Comparison of ENCODE assay signal across 9 cellular contexts in the genomic region with DNA sequence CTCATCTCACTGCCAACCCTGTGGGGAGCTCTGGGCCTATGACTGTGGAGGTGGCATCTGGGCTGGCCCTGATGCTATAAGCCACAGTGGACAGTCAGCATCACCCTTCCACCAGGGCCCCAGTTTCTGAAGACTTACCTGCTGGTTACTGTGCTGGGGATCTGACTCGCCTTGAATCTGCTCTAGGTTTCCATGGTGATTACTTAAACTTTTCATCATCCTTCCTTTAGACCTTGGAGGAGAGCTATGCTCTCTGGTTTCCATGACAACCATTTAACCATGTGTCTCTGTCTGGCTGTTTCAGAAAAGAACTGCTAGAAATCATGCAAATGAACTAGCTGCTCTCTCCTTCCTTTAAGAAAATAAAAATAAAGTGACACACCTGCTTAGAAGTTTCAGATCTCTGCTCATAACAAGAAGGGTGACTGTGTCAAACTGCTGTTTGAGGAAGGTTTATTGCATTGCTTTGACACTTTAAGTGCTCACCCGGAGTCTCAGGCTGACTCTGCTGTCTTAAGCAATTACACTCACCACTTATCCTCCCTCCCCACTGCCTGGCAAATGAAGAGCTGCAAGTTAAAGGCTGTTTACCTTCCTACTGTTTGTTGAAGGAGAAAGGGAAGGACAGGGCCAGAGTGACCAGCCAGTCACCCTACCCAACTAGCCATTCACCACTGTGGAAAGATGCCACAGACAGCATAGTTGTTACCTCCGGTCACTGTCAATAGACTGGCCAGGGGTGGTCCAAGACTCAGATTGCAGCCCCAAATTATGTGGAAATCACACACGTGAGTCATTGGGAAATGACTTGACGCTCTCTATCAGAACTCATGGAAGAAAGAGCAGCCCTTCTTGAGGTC.
A peak's percentile ranks its signal among the peaks of the same experiment; 100 is the strongest.
DNase-seq lines count a peak whose midpoint lies in the region; ATAC-seq, FAIRE-seq and TF ChIP-seq lines count a peak whose summit lies in the region.
"Had no signal": no experiment of that assay in that cellular context is flagged by ENCODE, and none has a peak within 500 bp of the region (broad histone marks: within the 10 kb centered on the region; RNA-seq: fewer than 3 reads in every experiment).

No MANE protein-coding gene starts in this region.

- CTCF ChIA-PET in MCF 10A (lab: Yijun Ruan, JAX): interaction anchor here (1.1 kb wide), 1 partner anchor 29 kb away, joined by 4 read pairs; no protein-coding TSS in a partner anchor

- ATAC-seq in GM19468 (IDR thresholded peaks at IDR 0.05; ENCODE audit: extremely low read depth, unreplicated experiment) (peak; percentile 97), HG03460 (IDR thresholded peaks at IDR 0.05; ENCODE audit: unreplicated experiment) (peak; percentile 94)

- H3K36me3 Mint-ChIP-seq in MCF 10A (ENCODE audit: insufficient read depth, unreplicated experiment): no peaks in the 10 kb centered on the region

- BruUV-seq in MCF 10A (replicated peaks; lab: Mats Ljungman, UMichigan): no TSS peak

- no peak overlapping the region for H3K27ac Mint-ChIP-seq in MCF 10A (ENCODE audit: low read depth, unreplicated experiment)

- no peaks in the 10 kb centered on the region for H3K4me1 Mint-ChIP-seq in MCF 10A (ENCODE audit: insufficient read depth, unreplicated experiment)

- TF ChIP-seq CTCF in MCF 10A (IDR thresholded peaks at IDR 0.05; ENCODE audit: unreplicated experiment): no peak

- DNase-seq in GM12892 (ENCODE audit: insufficient read length): peak; percentile 50
- DNase-seq in MCF 10A (ENCODE audit: unreplicated experiment): peak; percentile 34
- DNase-seq in stimulated activated CD4-positive, alpha-beta T cell treated with anti-CD3 and anti-CD28 coated beads, Interleukin-2, amount 100 ng/mL, for 48 hours: peak; percentile 16 to 32
- no peak for DNase-seq in AG08396 (ENCODE audit: low spot score)
- no peak for DNase-seq in T-helper 9 cell
- no peak for DNase-seq in HK-2 (ENCODE audit: unreplicated experiment)

- no peak overlapping the region for H3K4me3 Mint-ChIP-seq in MCF 10A (ENCODE audit: unreplicated experiment)

- peak; percentile 96 for FAIRE-seq in GM12892 (lab: Jason Lieb, UNC)
- FAIRE-seq: frontal cortex had no signal

- TF ChIP-seq POLR2A in GM12892 (IDR thresholded peaks at IDR 0.05; ENCODE audit: low read depth, low read length): no peak

- no peaks in the 10 kb centered on the region for H3K27me3 Mint-ChIP-seq in MCF 10A (ENCODE audit: insufficient read depth, unreplicated experiment)

- POLR2A ChIA-PET in MCF 10A (lab: Yijun Ruan, JAX): interaction anchor here (0.6 to 1.6 kb wide), 5 partner anchors 12 to 69 kb away, joined by 3 to 5 read pairs (median 4); no protein-coding TSS in a partner anchor

- intact Hi-C loops in MCF 10A (cut with micrococcal nuclease): no loop called here

- H3K9me3 Mint-ChIP-seq in MCF 10A (ENCODE audit: unreplicated experiment): no peaks in the 10 kb centered on the region

Comparison
In these comparisons a context has a peak if more than half of its experiments do, and no peak if none do; other contexts are left out.
1. DNase-seq: peak in GM12892 (single experiment), MCF 10A (single experiment) and stimulated activated CD4-positive, alpha-beta T cell treated with anti-CD3 and anti-CD28 coated beads, Interleukin-2, amount 100 ng/mL, for 48 hours (2 of 2); none in AG08396 (single experiment), T-helper 9 cell (single experiment) and HK-2 (single experiment).